1 cellular context compared by ENCODE assay signal in the genomic region with DNA sequence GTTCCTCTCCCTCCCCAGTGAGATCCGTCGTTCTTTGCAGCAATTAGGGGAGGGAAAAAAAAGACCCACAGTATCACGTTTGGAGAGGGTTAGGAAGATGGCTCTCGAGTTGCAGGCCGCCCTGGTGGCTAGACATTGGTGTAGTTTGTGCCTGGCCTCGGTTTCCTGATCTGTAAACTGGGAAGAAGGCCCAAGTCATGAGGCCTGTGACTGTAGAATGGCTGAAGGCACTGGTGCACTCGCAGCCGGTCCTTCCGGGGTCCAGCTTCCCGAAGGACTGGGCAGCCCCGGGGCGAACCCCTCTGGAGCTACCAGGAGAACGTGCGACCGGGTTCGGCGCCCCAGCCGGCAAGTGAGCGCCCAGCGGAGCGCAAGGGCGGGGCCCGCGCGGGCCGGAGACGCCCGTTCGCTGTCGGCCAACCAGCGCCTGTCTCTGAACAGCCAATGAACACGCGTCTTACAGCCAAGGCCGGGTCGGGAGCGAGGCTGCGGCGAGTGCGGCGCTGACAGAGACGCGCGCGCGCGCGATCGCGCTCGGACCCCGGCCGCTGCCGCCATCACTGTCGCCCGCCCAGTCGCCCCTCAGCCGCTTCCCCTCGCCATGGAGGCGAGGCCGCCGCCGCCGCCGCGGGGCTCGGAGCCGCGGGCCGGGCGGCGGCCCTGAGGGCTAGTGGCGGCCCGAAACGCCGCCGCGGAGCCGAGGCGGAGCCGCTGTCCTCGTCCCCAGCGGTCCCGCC.
TF ChIP-seq lines count a peak whose summit lies in the region.

A gene with protein sequence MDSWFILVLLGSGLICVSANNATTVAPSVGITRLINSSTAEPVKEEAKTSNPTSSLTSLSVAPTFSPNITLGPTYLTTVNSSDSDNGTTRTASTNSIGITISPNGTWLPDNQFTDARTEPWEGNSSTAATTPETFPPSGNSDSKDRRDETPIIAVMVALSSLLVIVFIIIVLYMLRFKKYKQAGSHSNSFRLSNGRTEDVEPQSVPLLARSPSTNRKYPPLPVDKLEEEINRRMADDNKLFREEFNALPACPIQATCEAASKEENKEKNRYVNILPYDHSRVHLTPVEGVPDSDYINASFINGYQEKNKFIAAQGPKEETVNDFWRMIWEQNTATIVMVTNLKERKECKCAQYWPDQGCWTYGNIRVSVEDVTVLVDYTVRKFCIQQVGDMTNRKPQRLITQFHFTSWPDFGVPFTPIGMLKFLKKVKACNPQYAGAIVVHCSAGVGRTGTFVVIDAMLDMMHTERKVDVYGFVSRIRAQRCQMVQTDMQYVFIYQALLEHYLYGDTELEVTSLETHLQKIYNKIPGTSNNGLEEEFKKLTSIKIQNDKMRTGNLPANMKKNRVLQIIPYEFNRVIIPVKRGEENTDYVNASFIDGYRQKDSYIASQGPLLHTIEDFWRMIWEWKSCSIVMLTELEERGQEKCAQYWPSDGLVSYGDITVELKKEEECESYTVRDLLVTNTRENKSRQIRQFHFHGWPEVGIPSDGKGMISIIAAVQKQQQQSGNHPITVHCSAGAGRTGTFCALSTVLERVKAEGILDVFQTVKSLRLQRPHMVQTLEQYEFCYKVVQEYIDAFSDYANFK (plus strand): TSS at position 472 of the 737 bp plus-strand sequence. CDS start 90,797 bp downstream, outside the sequence.

TF ChIP-seq in HepG2, 621 proteins besides CTCF, POLR2A, EP300 and RAD21 (continued from another document and continues in another):
- TF ChIP-seq, protein P1, sequence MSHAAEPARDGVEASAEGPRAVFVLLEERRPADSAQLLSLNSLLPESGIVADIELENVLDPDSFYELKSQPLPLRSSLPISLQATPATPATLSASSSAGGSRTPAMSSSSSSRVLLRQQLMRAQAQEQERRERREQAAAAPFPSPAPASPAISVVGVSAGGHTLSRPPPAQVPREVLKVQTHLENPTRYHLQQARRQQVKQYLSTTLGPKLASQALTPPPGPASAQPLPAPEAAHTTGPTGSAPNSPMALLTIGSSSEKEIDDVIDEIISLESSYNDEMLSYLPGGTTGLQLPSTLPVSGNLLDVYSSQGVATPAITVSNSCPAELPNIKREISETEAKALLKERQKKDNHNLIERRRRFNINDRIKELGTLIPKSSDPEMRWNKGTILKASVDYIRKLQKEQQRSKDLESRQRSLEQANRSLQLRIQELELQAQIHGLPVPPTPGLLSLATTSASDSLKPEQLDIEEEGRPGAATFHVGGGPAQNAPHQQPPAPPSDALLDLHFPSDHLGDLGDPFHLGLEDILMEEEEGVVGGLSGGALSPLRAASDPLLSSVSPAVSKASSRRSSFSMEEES (CRISPR knock-in tag; IDR thresholded peaks at IDR 0.05), result peak; percentile 51
- TF ChIP-seq ZSCAN9 (CRISPR knock-in tag; IDR thresholded peaks at IDR 0.05; ENCODE audit: borderline replicate concordance) (peak; percentile 85; the same call in 1 of the 2 replicates), ZNF766 (CRISPR knock-in tag; IDR thresholded peaks at IDR 0.05; ENCODE audit: borderline replicate concordance) (peak; percentile 22; the same call in 1 of the 2 replicates), ZFP36L1 (CRISPR knock-in tag; IDR thresholded peaks at IDR 0.05) (no peak; the same call in none of the 2 replicates), ZNF557 (CRISPR knock-in tag; IDR thresholded peaks at IDR 0.05) (no peak), ZNF672 (CRISPR knock-in tag; IDR thresholded peaks at IDR 0.05) (no peak), SMARCC2 (IDR thresholded peaks at IDR 0.05) (no peak), ZNF256 (CRISPR knock-in tag; conservative IDR thresholded peaks at IDR 0.05) (0 out of 2 replicates have a peak, but pooled peaks have one; percentile 57), NR1H2 (CRISPR knock-in tag; IDR thresholded peaks at IDR 0.05; ENCODE audit: borderline replicate concordance, low read depth) (no peak), RNF2 (conservative IDR thresholded peaks at IDR 0.05; ENCODE audit: low read depth) (peak; percentile 26), ATF1 (CRISPR knock-in tag; IDR thresholded peaks at IDR 0.05) (no peak), ZNF230 (CRISPR knock-in tag; IDR thresholded peaks at IDR 0.05) (0 out of 2 replicates have a peak, but pooled peaks have one; percentile 17), CHD4 (IDR thresholded peaks at IDR 0.05; ENCODE audit: borderline replicate concordance, low read length) (peak; percentile 99), ZNF124 (CRISPR knock-in tag; IDR thresholded peaks at IDR 0.05) (no peak; the same call in none of the 2 replicates), PHF20 (CRISPR knock-in tag; IDR thresholded peaks at IDR 0.05) (peak; percentile 87), MBD4 (IDR thresholded peaks at IDR 0.05; ENCODE audit: borderline replicate concordance, low read length) (no peak), SMYD3 (CRISPR knock-in tag; IDR thresholded peaks at IDR 0.05) (no peak; the same call in 1 of the 2 replicates), HNF4G (IDR thresholded peaks at IDR 0.05; ENCODE audit: borderline replicate concordance, low read depth, low read length) (no peak; the same call in 1 of the 2 replicates), HNF4G (CRISPR knock-in tag; IDR thresholded peaks at IDR 0.05; ENCODE audit: borderline replicate concordance, low read depth) (peak; percentile 77)
- TF ChIP-seq, protein P2, sequence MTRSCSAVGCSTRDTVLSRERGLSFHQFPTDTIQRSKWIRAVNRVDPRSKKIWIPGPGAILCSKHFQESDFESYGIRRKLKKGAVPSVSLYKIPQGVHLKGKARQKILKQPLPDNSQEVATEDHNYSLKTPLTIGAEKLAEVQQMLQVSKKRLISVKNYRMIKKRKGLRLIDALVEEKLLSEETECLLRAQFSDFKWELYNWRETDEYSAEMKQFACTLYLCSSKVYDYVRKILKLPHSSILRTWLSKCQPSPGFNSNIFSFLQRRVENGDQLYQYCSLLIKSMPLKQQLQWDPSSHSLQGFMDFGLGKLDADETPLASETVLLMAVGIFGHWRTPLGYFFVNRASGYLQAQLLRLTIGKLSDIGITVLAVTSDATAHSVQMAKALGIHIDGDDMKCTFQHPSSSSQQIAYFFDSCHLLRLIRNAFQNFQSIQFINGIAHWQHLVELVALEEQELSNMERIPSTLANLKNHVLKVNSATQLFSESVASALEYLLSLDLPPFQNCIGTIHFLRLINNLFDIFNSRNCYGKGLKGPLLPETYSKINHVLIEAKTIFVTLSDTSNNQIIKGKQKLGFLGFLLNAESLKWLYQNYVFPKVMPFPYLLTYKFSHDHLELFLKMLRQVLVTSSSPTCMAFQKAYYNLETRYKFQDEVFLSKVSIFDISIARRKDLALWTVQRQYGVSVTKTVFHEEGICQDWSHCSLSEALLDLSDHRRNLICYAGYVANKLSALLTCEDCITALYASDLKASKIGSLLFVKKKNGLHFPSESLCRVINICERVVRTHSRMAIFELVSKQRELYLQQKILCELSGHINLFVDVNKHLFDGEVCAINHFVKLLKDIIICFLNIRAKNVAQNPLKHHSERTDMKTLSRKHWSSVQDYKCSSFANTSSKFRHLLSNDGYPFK (CRISPR knock-in tag; IDR thresholded peaks at IDR 0.05; ENCODE audit: borderline replicate concordance), result peak; percentile 67; the same call in 1 of the 2 replicates
- TF ChIP-seq, protein P3, sequence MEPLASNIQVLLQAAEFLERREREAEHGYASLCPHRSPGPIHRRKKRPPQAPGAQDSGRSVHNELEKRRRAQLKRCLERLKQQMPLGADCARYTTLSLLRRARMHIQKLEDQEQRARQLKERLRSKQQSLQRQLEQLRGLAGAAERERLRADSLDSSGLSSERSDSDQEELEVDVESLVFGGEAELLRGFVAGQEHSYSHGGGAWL (CRISPR knock-in tag; IDR thresholded peaks at IDR 0.05), result no peak; the same call in 1 of the 2 replicates
- TF ChIP-seq, protein P4, sequence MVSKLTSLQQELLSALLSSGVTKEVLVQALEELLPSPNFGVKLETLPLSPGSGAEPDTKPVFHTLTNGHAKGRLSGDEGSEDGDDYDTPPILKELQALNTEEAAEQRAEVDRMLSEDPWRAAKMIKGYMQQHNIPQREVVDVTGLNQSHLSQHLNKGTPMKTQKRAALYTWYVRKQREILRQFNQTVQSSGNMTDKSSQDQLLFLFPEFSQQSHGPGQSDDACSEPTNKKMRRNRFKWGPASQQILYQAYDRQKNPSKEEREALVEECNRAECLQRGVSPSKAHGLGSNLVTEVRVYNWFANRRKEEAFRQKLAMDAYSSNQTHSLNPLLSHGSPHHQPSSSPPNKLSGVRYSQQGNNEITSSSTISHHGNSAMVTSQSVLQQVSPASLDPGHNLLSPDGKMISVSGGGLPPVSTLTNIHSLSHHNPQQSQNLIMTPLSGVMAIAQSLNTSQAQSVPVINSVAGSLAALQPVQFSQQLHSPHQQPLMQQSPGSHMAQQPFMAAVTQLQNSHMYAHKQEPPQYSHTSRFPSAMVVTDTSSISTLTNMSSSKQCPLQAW (CRISPR knock-in tag; IDR thresholded peaks at IDR 0.05), result peak; percentile 17; the same call in 1 of the 2 replicates
- TF ChIP-seq, protein P5, sequence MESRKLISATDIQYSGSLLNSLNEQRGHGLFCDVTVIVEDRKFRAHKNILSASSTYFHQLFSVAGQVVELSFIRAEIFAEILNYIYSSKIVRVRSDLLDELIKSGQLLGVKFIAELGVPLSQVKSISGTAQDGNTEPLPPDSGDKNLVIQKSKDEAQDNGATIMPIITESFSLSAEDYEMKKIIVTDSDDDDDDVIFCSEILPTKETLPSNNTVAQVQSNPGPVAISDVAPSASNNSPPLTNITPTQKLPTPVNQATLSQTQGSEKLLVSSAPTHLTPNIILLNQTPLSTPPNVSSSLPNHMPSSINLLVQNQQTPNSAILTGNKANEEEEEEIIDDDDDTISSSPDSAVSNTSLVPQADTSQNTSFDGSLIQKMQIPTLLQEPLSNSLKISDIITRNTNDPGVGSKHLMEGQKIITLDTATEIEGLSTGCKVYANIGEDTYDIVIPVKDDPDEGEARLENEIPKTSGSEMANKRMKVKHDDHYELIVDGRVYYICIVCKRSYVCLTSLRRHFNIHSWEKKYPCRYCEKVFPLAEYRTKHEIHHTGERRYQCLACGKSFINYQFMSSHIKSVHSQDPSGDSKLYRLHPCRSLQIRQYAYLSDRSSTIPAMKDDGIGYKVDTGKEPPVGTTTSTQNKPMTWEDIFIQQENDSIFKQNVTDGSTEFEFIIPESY (CRISPR knock-in tag; IDR thresholded peaks at IDR 0.05), result peak; percentile 19; the same call in 1 of the 2 replicates
- TF ChIP-seq, protein P6, sequence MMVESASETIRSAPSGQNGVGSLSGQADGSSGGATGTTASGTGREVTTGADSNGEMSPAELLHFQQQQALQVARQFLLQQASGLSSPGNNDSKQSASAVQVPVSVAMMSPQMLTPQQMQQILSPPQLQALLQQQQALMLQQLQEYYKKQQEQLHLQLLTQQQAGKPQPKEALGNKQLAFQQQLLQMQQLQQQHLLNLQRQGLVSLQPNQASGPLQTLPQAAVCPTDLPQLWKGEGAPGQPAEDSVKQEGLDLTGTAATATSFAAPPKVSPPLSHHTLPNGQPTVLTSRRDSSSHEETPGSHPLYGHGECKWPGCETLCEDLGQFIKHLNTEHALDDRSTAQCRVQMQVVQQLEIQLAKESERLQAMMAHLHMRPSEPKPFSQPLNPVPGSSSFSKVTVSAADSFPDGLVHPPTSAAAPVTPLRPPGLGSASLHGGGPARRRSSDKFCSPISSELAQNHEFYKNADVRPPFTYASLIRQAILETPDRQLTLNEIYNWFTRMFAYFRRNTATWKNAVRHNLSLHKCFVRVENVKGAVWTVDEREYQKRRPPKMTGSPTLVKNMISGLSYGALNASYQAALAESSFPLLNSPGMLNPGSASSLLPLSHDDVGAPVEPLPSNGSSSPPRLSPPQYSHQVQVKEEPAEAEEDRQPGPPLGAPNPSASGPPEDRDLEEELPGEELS (CRISPR knock-in tag; IDR thresholded peaks at IDR 0.05), result no peak
- TF ChIP-seq, protein P7, sequence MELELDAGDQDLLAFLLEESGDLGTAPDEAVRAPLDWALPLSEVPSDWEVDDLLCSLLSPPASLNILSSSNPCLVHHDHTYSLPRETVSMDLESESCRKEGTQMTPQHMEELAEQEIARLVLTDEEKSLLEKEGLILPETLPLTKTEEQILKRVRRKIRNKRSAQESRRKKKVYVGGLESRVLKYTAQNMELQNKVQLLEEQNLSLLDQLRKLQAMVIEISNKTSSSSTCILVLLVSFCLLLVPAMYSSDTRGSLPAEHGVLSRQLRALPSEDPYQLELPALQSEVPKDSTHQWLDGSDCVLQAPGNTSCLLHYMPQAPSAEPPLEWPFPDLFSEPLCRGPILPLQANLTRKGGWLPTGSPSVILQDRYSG (CRISPR knock-in tag; IDR thresholded peaks at IDR 0.05), result no peak; the same call in 1 of the 2 replicates
- TF ChIP-seq, protein P8, sequence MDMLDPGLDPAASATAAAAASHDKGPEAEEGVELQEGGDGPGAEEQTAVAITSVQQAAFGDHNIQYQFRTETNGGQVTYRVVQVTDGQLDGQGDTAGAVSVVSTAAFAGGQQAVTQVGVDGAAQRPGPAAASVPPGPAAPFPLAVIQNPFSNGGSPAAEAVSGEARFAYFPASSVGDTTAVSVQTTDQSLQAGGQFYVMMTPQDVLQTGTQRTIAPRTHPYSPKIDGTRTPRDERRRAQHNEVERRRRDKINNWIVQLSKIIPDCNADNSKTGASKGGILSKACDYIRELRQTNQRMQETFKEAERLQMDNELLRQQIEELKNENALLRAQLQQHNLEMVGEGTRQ (IDR thresholded peaks at IDR 0.05; ENCODE audit: low read depth, low read length), result no peak
- TF ChIP-seq, protein P8 (CRISPR knock-in tag; IDR thresholded peaks at IDR 0.05; ENCODE audit: borderline replicate concordance), result no peak; the same call in 1 of the 2 replicates
- TF ChIP-seq, protein P9, sequence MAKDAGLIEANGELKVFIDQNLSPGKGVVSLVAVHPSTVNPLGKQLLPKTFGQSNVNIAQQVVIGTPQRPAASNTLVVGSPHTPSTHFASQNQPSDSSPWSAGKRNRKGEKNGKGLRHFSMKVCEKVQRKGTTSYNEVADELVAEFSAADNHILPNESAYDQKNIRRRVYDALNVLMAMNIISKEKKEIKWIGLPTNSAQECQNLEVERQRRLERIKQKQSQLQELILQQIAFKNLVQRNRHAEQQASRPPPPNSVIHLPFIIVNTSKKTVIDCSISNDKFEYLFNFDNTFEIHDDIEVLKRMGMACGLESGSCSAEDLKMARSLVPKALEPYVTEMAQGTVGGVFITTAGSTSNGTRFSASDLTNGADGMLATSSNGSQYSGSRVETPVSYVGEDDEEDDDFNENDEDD (CRISPR knock-in tag; IDR thresholded peaks at IDR 0.05; ENCODE audit: borderline replicate concordance), result peak; percentile 72; the same call in 1 of the 2 replicates
- TF ChIP-seq, protein P10, sequence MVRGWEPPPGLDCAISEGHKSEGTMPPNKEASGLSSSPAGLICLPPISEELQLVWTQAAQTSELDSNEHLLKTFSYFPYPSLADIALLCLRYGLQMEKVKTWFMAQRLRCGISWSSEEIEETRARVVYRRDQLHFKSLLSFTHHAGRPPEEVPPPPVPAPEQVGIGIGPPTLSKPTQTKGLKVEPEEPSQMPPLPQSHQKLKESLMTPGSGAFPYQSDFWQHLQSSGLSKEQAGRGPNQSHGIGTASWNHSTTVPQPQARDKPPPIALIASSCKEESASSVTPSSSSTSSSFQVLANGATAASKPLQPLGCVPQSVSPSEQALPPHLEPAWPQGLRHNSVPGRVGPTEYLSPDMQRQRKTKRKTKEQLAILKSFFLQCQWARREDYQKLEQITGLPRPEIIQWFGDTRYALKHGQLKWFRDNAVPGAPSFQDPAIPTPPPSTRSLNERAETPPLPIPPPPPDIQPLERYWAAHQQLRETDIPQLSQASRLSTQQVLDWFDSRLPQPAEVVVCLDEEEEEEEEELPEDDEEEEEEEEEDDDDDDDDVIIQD (CRISPR knock-in tag; IDR thresholded peaks at IDR 0.05; ENCODE audit: low read depth), result no peak; the same call in 1 of the 2 replicates
